In genomic region chr20:8394308-8394945, GRCh38 we compare ENCODE assay signal across 9 cellular contexts.
DNase-seq lines count a peak whose midpoint lies in the region; ATAC-seq, FAIRE-seq and TF ChIP-seq lines count a peak whose summit lies in the region.
"Had no signal": no experiment of that assay in that cellular context is flagged by ENCODE, and none has a peak within 500 bp of the region (broad histone marks: within the 10 kb centered on the region; RNA-seq: fewer than 3 reads in every experiment).

No MANE protein-coding gene starts in this region.

- H3K36me3 ChIP-seq in fibroblast of lung (ENCODE audit: control insufficient read depth, insufficient read depth, low read length) (no peaks in the 10 kb centered on the region), suprapubic skin (no peaks in the 10 kb centered on the region)

- no peak overlapping the region for H3K9ac ChIP-seq in fibroblast of lung (ENCODE audit: insufficient read depth, low read length)

- no peak overlapping the region for H2AFZ ChIP-seq in fibroblast of lung (ENCODE audit: low read length)

- no peaks in the 10 kb centered on the region for H3K79me2 ChIP-seq in fibroblast of lung (ENCODE audit: control insufficient read depth, insufficient read depth, low read length)

- TF ChIP-seq EP300 in suprapubic skin (IDR thresholded peaks at IDR 0.05), result no peak

- WGBS in suprapubic skin, result 86% methylated on average over 2 of the region's 2 CpGs

- no peak for DNase-seq in GM12892 (ENCODE audit: insufficient read length)
- DNase-seq in HL-60 (ENCODE audit: low read depth in 1 of 2, low spot score in 1 of 2), result peak; percentile 78 to 97
- DNase-seq in fibroblast of lung (ENCODE audit: low read depth in 2 of 2), result peak; percentile 24 to 82
- DNase-seq in NCI-H524 (lab: John Stamatoyannopoulos, UW), result no peak
- no peak for DNase-seq in effector CD8-positive, alpha-beta T cell (lab: John Stamatoyannopoulos, UW)
- DNase-seq in suprapubic skin (ENCODE audit: low spot score in 2 of 2), result no peak
- no peak for DNase-seq in GOT3 (lab: John Stamatoyannopoulos, UW)
- DNase-seq: activated CD8-positive, alpha-beta memory T cell treated with anti-CD3 and anti-CD28 coated beads, Interleukin-2, amount 50 U/mL, for 48 hours had no signal

- H3K4me3 ChIP-seq in HL-60 (replicated peaks; ENCODE audit: insufficient read depth, low read length) (no peak overlapping the region), fibroblast of lung (replicated peaks in 1 of 4; ENCODE audit: control extremely low read depth in 1 of 4, insufficient read depth in 1 of 4, low read depth in 3 of 4, low read length in 4 of 4) (no peak overlapping the region), suprapubic skin (no peak overlapping the region)

- H3K27ac ChIP-seq in HL-60 (replicated peaks), result peak overlapping the region; percentile 5; the same call in 1 of the 2 replicates
- H3K27ac ChIP-seq in fibroblast of lung (ENCODE audit: insufficient read depth, low read length), result no peak overlapping the region
- no peak overlapping the region for H3K27ac ChIP-seq in suprapubic skin

- H3K27me3 ChIP-seq in HL-60 (ENCODE audit: insufficient read depth, poor library complexity, severe bottlenecking) (no peaks in the 10 kb centered on the region), fibroblast of lung (ENCODE audit: control insufficient read depth, insufficient read depth, low read length) (no peaks in the 10 kb centered on the region), suprapubic skin (no peaks in the 10 kb centered on the region)

- H3K4me2 ChIP-seq in fibroblast of lung (ENCODE audit: extremely low read depth, insufficient read depth, low read length), result no peak overlapping the region

- peaks cover 4% of the 10 kb centered on the region for H3K4me1 ChIP-seq in fibroblast of lung (ENCODE audit: control insufficient read depth, extremely low read depth, insufficient read depth, low read length)
- H3K4me1 ChIP-seq in suprapubic skin, result no peaks in the 10 kb centered on the region

- TF ChIP-seq POLR2A in GM12892 (IDR thresholded peaks at IDR 0.05; ENCODE audit: low read depth, low read length) (no peak), suprapubic skin (IDR thresholded peaks at IDR 0.05) (no peak)

- FAIRE-seq in GM12892 (lab: Jason Lieb, UNC), result peak; percentile 66

- no peak for TF ChIP-seq CTCF in HL-60 (IDR thresholded peaks at IDR 0.05; ENCODE audit: insufficient read depth, low read length)
- TF ChIP-seq CTCF in fibroblast of lung (conservative IDR thresholded peaks at IDR 0.05 in 1 of 2, IDR thresholded peaks at IDR 0.05 in 1 of 2; ENCODE audit: low read depth in 1 of 2, low read length in 2 of 2), result no peak
- no peak for TF ChIP-seq CTCF in suprapubic skin (IDR thresholded peaks at IDR 0.05)

- no peaks in the 10 kb centered on the region for H4K20me1 ChIP-seq in fibroblast of lung (ENCODE audit: control insufficient read depth, extremely low read depth, insufficient read depth, low read length)

- H3K9me3 ChIP-seq in fibroblast of lung (ENCODE audit: control insufficient read depth, insufficient read depth, low read depth, low read length), result no peaks in the 10 kb centered on the region
- H3K9me3 ChIP-seq in suprapubic skin, result no peaks in the 10 kb centered on the region

- ATAC-seq in GM21619 (IDR thresholded peaks at IDR 0.05; ENCODE audit: unreplicated experiment), result peak; percentile 74

Comparison
In these comparisons a context has a peak if more than half of its experiments do, and no peak if none do; other contexts are left out.
1. DNase-seq: peak in HL-60 (2 of 2) and fibroblast of lung (2 of 2); none in GM12892 (single experiment), NCI-H524 (0 of 2), effector CD8-positive, alpha-beta T cell (single experiment), suprapubic skin (0 of 2) and GOT3 (single experiment).